Comparison of ENCODE assay signal across 1 cellular context in the genomic region with DNA sequence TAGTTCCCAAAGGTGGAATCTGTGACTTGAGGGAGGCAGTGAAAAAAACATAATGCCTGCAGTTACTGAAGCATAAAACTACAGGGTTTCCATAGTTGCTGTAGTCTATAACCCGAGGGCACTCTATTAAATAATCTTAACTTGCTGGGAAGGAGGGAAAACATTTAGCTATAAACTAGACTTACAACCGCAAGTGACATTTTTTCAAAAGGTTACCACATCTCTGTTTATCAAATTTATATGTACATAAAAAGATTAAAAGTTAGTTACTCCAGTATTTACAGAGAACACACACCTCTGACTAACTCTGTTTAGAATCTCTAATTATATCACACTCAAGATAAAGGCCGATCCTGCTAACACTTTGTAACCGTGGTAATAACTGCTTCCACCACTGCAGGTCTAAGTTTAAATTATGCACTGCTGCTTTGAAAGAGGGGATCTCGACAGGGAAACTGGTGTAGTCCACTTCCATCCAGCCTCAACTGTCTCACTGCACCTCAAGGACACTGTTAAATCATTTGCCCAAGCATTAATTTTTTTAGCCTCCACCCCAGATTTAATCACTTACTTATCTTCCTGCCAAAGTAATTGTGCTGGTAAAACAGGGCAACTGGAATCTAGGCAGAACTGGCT.
TF ChIP-seq lines count a peak whose summit lies in the region.

No MANE protein-coding gene starts in this region.

TF ChIP-seq in HEK293, 187 proteins besides CTCF, POLR2A, EP300 and RAD21 (continued from another document and continues in another):
- TF ChIP-seq, protein P1, sequence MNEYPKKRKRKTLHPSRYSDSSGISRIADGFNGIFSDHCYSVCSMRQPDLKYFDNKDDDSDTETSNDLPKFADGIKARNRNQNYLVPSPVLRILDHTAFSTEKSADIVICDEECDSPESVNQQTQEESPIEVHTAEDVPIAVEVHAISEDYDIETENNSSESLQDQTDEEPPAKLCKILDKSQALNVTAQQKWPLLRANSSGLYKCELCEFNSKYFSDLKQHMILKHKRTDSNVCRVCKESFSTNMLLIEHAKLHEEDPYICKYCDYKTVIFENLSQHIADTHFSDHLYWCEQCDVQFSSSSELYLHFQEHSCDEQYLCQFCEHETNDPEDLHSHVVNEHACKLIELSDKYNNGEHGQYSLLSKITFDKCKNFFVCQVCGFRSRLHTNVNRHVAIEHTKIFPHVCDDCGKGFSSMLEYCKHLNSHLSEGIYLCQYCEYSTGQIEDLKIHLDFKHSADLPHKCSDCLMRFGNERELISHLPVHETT (tag by site-specific recombination; IDR thresholded peaks at IDR 0.05): no peak
- TF ChIP-seq ZNF76 (tag by site-specific recombination; IDR thresholded peaks at IDR 0.05; ENCODE audit: borderline replicate concordance, low read depth) (no peak), IKZF3 (tag by site-specific recombination; IDR thresholded peaks at IDR 0.05) (peak; percentile 63; the same call in 1 of the 2 replicates), ZXDB (tag by site-specific recombination; IDR thresholded peaks at IDR 0.05) (peak; percentile 80), ZIC2 (tag by site-specific recombination; IDR thresholded peaks at IDR 0.05) (peak; percentile 39; the same call in 1 of the 2 replicates), ZNF114 (tag by site-specific recombination; IDR thresholded peaks at IDR 0.05) (no peak), GLIS1 (tag by site-specific recombination; IDR thresholded peaks at IDR 0.05) (peak; percentile 50), WT1 (tag by site-specific recombination; IDR thresholded peaks at IDR 0.05) (peak; percentile 89), TRIM28 (IDR thresholded peaks at IDR 0.05; ENCODE audit: borderline replicate concordance, low read length) (no peak), ZBTB7A (tag by site-specific recombination; IDR thresholded peaks at IDR 0.05; ENCODE audit: low read depth) (no peak), MZF1 (tag by site-specific recombination; IDR thresholded peaks at IDR 0.05; ENCODE audit: borderline replicate concordance) (peak; percentile 91; the same call in 1 of the 2 replicates), OVOL3 (tag by site-specific recombination; IDR thresholded peaks at IDR 0.05) (peak; percentile 47; the same call in 1 of the 2 replicates), ZNF658 (tag by site-specific recombination; IDR thresholded peaks at IDR 0.05) (no peak), RBAK (tag by site-specific recombination; IDR thresholded peaks at IDR 0.05) (no peak), ZNF664 (tag by site-specific recombination; IDR thresholded peaks at IDR 0.05) (peak; percentile 66; the same call in 1 of the 2 replicates), ZFHX2 (tag by site-specific recombination; conservative IDR thresholded peaks at IDR 0.05) (no peak), ZNF560 (tag by site-specific recombination; IDR thresholded peaks at IDR 0.05; ENCODE audit: borderline replicate concordance) (no peak), OSR2 (tag by site-specific recombination; IDR thresholded peaks at IDR 0.05) (peak; percentile 67; the same call in 1 of the 2 replicates), ZNF670 (tag by site-specific recombination; IDR thresholded peaks at IDR 0.05; ENCODE audit: low read depth) (no peak), ZFP69B (tag by site-specific recombination; IDR thresholded peaks at IDR 0.05) (no peak), ZNF707 (tag by site-specific recombination; IDR thresholded peaks at IDR 0.05) (no peak), ZNF223 (tag by site-specific recombination; IDR thresholded peaks at IDR 0.05) (no peak), SCRT2 (tag by site-specific recombination; IDR thresholded peaks at IDR 0.05) (no peak), ZNF132 (tag by site-specific recombination; IDR thresholded peaks at IDR 0.05; ENCODE audit: borderline replicate concordance) (no peak), ZNF837 (tag by site-specific recombination; IDR thresholded peaks at IDR 0.05) (no peak), ZNF600 (tag by site-specific recombination; IDR thresholded peaks at IDR 0.05) (no peak), HOXD13 (CRISPR knock-in tag; IDR thresholded peaks at IDR 0.05; ENCODE audit: borderline replicate concordance) (no peak), ZNF571 (tag by site-specific recombination; IDR thresholded peaks at IDR 0.05) (no peak), GLI2 (tag by site-specific recombination; IDR thresholded peaks at IDR 0.05; ENCODE audit: borderline replicate concordance, low read depth) (peak; percentile 16; the same call in 1 of the 2 replicates), ZNF561 (tag by site-specific recombination; IDR thresholded peaks at IDR 0.05; ENCODE audit: borderline replicate concordance) (0 out of 2 replicates have a peak, but pooled peaks have one; percentile 40), ZNF549 (tag by site-specific recombination; IDR thresholded peaks at IDR 0.05) (0 out of 2 replicates have a peak, but pooled peaks have one; percentile 4), MYNN (tag by site-specific recombination; IDR thresholded peaks at IDR 0.05; ENCODE audit: borderline replicate concordance) (no peak)
- TF ChIP-seq, protein P2, sequence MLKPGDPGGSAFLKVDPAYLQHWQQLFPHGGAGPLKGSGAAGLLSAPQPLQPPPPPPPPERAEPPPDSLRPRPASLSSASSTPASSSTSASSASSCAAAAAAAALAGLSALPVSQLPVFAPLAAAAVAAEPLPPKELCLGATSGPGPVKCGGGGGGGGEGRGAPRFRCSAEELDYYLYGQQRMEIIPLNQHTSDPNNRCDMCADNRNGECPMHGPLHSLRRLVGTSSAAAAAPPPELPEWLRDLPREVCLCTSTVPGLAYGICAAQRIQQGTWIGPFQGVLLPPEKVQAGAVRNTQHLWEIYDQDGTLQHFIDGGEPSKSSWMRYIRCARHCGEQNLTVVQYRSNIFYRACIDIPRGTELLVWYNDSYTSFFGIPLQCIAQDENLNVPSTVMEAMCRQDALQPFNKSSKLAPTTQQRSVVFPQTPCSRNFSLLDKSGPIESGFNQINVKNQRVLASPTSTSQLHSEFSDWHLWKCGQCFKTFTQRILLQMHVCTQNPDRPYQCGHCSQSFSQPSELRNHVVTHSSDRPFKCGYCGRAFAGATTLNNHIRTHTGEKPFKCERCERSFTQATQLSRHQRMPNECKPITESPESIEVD (tag by site-specific recombination; IDR thresholded peaks at IDR 0.05): peak; percentile 94
- TF ChIP-seq, protein P3, sequence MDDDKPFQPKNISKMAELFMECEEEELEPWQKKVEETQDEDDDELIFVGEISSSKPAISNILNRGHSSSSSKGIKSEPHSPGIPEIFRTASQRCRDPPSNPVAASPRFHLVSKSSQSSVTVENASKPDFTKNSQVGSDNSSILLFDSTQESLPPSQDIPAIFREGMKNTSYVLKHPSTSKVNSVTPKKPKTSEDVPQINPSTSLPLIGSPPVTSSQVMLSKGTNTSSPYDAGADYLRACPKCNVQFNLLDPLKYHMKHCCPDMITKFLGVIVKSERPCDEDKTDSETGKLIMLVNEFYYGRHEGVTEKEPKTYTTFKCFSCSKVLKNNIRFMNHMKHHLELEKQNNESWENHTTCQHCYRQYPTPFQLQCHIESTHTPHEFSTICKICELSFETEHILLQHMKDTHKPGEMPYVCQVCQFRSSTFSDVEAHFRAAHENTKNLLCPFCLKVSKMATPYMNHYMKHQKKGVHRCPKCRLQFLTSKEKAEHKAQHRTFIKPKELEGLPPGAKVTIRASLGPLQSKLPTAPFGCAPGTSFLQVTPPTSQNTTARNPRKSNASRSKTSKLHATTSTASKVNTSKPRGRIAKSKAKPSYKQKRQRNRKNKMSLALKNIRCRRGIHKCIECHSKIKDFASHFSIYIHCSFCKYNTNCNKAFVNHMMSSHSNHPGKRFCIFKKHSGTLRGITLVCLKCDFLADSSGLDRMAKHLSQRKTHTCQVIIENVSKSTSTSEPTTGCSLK (tag by site-specific recombination; IDR thresholded peaks at IDR 0.05): no peak
- TF ChIP-seq, protein P4, sequence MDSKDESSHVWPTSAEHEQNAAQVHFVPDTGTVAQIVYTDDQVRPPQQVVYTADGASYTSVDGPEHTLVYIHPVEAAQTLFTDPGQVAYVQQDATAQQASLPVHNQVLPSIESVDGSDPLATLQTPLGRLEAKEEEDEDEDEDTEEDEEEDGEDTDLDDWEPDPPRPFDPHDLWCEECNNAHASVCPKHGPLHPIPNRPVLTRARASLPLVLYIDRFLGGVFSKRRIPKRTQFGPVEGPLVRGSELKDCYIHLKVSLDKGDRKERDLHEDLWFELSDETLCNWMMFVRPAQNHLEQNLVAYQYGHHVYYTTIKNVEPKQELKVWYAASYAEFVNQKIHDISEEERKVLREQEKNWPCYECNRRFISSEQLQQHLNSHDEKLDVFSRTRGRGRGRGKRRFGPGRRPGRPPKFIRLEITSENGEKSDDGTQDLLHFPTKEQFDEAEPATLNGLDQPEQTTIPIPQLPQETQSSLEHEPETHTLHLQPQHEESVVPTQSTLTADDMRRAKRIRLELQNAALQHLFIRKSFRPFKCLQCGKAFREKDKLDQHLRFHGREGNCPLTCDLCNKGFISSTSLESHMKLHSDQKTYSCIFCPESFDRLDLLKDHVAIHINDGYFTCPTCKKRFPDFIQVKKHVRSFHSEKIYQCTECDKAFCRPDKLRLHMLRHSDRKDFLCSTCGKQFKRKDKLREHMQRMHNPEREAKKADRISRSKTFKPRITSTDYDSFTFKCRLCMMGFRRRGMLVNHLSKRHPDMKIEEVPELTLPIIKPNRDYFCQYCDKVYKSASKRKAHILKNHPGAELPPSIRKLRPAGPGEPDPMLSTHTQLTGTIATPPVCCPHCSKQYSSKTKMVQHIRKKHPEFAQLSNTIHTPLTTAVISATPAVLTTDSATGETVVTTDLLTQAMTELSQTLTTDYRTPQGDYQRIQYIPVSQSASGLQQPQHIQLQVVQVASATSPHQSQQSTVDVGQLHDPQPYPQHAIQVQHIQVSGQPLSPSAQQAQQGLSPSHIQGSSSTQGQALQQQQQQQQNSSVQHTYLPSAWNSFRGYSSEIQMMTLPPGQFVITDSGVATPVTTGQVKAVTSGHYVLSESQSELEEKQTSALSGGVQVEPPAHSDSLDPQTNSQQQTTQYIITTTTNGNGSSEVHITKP (tag by site-specific recombination; IDR thresholded peaks at IDR 0.05): peak; percentile 76
- TF ChIP-seq, protein P5, sequence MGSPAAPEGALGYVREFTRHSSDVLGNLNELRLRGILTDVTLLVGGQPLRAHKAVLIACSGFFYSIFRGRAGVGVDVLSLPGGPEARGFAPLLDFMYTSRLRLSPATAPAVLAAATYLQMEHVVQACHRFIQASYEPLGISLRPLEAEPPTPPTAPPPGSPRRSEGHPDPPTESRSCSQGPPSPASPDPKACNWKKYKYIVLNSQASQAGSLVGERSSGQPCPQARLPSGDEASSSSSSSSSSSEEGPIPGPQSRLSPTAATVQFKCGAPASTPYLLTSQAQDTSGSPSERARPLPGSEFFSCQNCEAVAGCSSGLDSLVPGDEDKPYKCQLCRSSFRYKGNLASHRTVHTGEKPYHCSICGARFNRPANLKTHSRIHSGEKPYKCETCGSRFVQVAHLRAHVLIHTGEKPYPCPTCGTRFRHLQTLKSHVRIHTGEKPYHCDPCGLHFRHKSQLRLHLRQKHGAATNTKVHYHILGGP (tag by site-specific recombination; IDR thresholded peaks at IDR 0.05): no peak
- TF ChIP-seq, protein P6, sequence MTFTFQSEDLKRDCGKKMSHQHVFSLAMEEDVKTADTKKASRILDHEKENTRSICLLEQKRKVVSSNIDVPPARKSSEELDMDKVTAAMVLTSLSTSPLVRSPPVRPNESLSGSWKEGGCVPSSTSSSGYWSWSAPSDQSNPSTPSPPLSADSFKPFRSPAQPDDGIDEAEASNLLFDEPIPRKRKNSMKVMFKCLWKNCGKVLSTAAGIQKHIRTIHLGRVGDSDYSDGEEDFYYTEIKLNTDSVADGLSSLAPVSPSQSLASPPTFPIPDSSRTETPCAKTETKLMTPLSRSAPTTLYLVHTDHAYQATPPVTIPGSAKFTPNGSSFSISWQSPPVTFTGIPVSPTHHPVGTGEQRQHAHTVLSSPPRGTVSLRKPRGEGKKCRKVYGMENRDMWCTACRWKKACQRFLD (tag by site-specific recombination; IDR thresholded peaks at IDR 0.05): no peak
- TF ChIP-seq, protein P7, sequence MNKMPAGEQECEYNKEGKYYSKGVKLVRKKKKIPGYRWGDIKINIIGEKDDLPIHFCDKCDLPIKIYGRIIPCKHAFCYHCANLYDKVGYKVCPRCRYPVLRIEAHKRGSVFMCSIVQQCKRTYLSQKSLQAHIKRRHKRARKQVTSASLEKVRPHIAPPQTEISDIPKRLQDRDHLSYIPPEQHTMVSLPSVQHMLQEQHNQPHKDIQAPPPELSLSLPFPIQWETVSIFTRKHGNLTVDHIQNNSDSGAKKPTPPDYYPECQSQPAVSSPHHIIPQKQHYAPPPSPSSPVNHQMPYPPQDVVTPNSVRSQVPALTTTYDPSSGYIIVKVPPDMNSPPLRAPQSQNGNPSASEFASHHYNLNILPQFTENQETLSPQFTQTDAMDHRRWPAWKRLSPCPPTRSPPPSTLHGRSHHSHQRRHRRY (tag by site-specific recombination; IDR thresholded peaks at IDR 0.05): no peak
- TF ChIP-seq, protein P8, sequence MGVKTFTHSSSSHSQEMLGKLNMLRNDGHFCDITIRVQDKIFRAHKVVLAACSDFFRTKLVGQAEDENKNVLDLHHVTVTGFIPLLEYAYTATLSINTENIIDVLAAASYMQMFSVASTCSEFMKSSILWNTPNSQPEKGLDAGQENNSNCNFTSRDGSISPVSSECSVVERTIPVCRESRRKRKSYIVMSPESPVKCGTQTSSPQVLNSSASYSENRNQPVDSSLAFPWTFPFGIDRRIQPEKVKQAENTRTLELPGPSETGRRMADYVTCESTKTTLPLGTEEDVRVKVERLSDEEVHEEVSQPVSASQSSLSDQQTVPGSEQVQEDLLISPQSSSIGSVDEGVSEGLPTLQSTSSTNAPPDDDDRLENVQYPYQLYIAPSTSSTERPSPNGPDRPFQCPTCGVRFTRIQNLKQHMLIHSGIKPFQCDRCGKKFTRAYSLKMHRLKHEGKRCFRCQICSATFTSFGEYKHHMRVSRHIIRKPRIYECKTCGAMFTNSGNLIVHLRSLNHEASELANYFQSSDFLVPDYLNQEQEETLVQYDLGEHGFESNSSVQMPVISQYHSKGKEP (tag by site-specific recombination; IDR thresholded peaks at IDR 0.05): peak; percentile 33; the same call in 1 of the 2 replicates
- TF ChIP-seq, protein P9, sequence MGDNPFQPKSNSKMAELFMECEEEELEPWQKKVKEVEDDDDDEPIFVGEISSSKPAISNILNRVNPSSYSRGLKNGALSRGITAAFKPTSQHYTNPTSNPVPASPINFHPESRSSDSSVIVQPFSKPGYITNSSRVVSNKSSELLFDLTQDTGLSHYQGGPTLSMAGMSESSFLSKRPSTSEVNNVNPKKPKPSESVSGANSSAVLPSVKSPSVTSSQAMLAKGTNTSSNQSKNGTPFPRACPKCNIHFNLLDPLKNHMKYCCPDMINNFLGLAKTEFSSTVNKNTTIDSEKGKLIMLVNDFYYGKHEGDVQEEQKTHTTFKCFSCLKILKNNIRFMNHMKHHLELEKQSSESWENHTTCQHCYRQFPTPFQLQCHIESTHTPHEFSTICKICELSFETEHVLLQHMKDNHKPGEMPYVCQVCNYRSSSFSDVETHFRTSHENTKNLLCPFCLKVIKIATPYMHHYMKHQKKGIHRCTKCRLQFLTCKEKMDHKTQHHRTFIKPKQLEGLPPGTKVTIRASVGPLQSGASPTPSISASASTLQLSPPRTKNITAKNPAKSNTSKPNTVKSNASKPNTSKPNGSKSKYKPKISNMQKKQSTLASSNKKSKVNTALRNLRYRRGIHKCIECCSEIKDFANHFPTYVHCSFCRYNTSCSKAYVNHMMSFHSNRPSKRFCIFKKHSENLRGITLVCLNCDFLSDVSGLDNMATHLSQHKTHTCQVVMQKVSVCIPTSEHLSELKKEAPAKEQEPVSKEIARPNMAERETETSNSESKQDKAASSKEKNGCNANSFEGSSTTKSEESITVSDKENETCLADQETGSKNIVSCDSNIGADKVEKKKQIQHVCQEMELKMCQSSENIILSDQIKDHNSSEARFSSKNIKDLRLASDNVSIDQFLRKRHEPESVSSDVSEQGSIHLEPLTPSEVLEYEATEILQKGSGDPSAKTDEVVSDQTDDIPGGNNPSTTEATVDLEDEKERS (tag by site-specific recombination; IDR thresholded peaks at IDR 0.05): no peak
